12 cellular contexts compared by ENCODE assay signal in genomic region chr12:120684523-120684932, GRCh38. TPM values are rescaled to one million over a fixed set of nuclear protein-coding genes. Genes with fewer than 3 reads are reported as not detected.
DNase-seq lines count a peak whose midpoint lies in the region; ATAC-seq and TF ChIP-seq lines count a peak whose summit lies in the region.
"Had no signal": no experiment of that assay in that cellular context is flagged by ENCODE, and none has a peak within 500 bp of the region (broad histone marks: within the 10 kb centered on the region; RNA-seq: fewer than 3 reads in every experiment).

No MANE protein-coding gene starts in this region.

- peak overlapping the region; percentile 81 for H3K4me2 ChIP-seq in OCI-LY3 (ENCODE audit: low read length)

- DNase-seq in fibroblast of gingiva (ENCODE audit: low read depth), result peak; percentile 73
- DNase-seq in inferior parietal cortex (ENCODE audit: extremely low spot score), result no peak
- no peak for DNase-seq in upper lobe of right lung
- no peak for DNase-seq in NCI-H187 treated with DMSO at 0.1 percent for 48 hours (lab: John Stamatoyannopoulos, UW)
- DNase-seq: Calu3; central memory CD4-positive, alpha-beta T cell; NCI-H2171 treated with DMSO at 0.1 percent for 48 hours; posterior cingulate gyrus had no signal

- peaks cover 25% of the 10 kb centered on the region for H3K4me1 ChIP-seq in ACC112 (ENCODE audit: control insufficient read depth, insufficient read depth, low read length, unreplicated experiment)
- peaks cover 58% of the 10 kb centered on the region for H3K4me1 ChIP-seq in OCI-LY3 (ENCODE audit: low read length)
- H3K4me1 ChIP-seq in upper lobe of right lung, result peaks cover 10% of the 10 kb centered on the region

- peak; percentile 6 for ATAC-seq in GM18858 (IDR thresholded peaks at IDR 0.05; ENCODE audit: unreplicated experiment)
- ATAC-seq in upper lobe of right lung, result no peak
- ATAC-seq in GM21381 (IDR thresholded peaks at IDR 0.05; ENCODE audit: unreplicated experiment), result no peak

- H4K20me1 ChIP-seq in OCI-LY3 (ENCODE audit: insufficient read depth, low read length), result peaks cover 18% of the 10 kb centered on the region

- no peaks in the 10 kb centered on the region for H3K36me3 ChIP-seq in ACC112 (ENCODE audit: insufficient read depth, low read length)
- H3K36me3 ChIP-seq in OCI-LY3 (replicated peaks; ENCODE audit: low read depth, low read length), result no peaks in the 10 kb centered on the region
- H3K36me3 ChIP-seq in upper lobe of right lung, result no peaks in the 10 kb centered on the region

- H2AFZ ChIP-seq in ACC112 (ENCODE audit: low read length, unreplicated experiment) (peak overlapping the region; percentile 21), OCI-LY3 (ENCODE audit: low read depth, low read length) (peak overlapping the region; percentile 29; the same call in 1 of the 2 replicates)

- H3K79me2 ChIP-seq in ACC112 (ENCODE audit: control insufficient read depth, insufficient read depth, low read length, unreplicated experiment) (peaks cover 25% of the 10 kb centered on the region), OCI-LY3 (ENCODE audit: low read length) (peaks cover 26% of the 10 kb centered on the region)

- H3K27me3 ChIP-seq in ACC112 (ENCODE audit: insufficient read depth, low read length) (no peaks in the 10 kb centered on the region), OCI-LY3 (ENCODE audit: low read depth, low read length) (no peaks in the 10 kb centered on the region), upper lobe of right lung (no peaks in the 10 kb centered on the region)

- no peak for TF ChIP-seq CTCF in OCI-LY3 (IDR thresholded peaks at IDR 0.05; ENCODE audit: low read depth, low read length)
- TF ChIP-seq CTCF in upper lobe of right lung (IDR thresholded peaks at IDR 0.05), result no peak

- H3K9ac ChIP-seq in OCI-LY3 (ENCODE audit: low read length), result peak overlapping the region; percentile 73

- H3K4me3 ChIP-seq in ACC112 (ENCODE audit: low read depth, low read length) (no peak overlapping the region), OCI-LY3 (ENCODE audit: low read length) (peak overlapping the region; percentile 60), upper lobe of right lung (no peak overlapping the region)

- H3K9me3 ChIP-seq in OCI-LY3 (ENCODE audit: insufficient read depth, low read length) (no peaks in the 10 kb centered on the region), upper lobe of right lung (no peaks in the 10 kb centered on the region)

- intact Hi-C loops in upper lobe of right lung (cut with DNase I), result no loop called here

- H3K27ac ChIP-seq in ACC112 (ENCODE audit: low read depth, low read length) (peak overlapping the region; percentile 84), OCI-LY3 (ENCODE audit: low read length) (peak overlapping the region; percentile 98), upper lobe of right lung (no peak overlapping the region)

RNA-seq across cellular contexts. Expression of gene MLEC, which starts 2.4 kb away (rescaled TPM):
- 115 TPM for total RNA-seq in upper lobe of right lung

RNA-seq across cellular contexts. Expression of gene UNC119B, which starts 25.7 kb away (rescaled TPM):
- total RNA-seq in upper lobe of right lung, result 23.0 TPM

RNA-seq across cellular contexts. Expression of gene ACADS, which starts 41.1 kb away (rescaled TPM):
- 20.9 TPM for total RNA-seq in upper lobe of right lung

RNA-seq across cellular contexts. Expression of gene CABP1, which starts 44.1 kb away (rescaled TPM):
- 0.23 TPM for total RNA-seq in upper lobe of right lung
